22 cellular contexts compared by ENCODE assay signal in genomic region chr22:48044484-48045060, GRCh38.
"Had no signal": no experiment of that assay in that cellular context is flagged by ENCODE, and none has a peak within 500 bp of the region (broad histone marks: within the 10 kb centered on the region; RNA-seq: fewer than 3 reads in every experiment).

No MANE protein-coding gene starts in this region.

- H3K36me3 ChIP-seq: colonic mucosa, prostate gland, transverse colon, uterus had no signal

- H3K9me3 ChIP-seq: body of pancreas, colonic mucosa, prostate gland, transverse colon, uterus had no signal

- DNase-seq: activated CD4-positive, alpha-beta memory T cell treated with anti-CD3 and anti-CD28 coated beads, Interleukin-2, amount 10 ng/mL, durations not matched to agents 7 days and 5 days; activated CD4-positive, alpha-beta T cell treated with anti-CD3 and anti-CD28 coated beads for 4 hours; activated CD8-positive, alpha-beta memory T cell treated with anti-CD3 and anti-CD28 coated beads, Interleukin-2, amount 10 ng/mL, durations not matched to agents 7 days and 5 days; activated naive CD4-positive, alpha-beta T cell; activated naive CD8-positive, alpha-beta T cell treated with anti-CD3 and anti-CD28 coated beads, Interleukin-2, amount 10 ng/mL, durations not matched to agents 7 days and 5 days; body of pancreas; central memory CD4-positive, alpha-beta T cell; colonic mucosa; endodermal cell; foreskin keratinocyte; glutamatergic neuron; mammary epithelial cell; nephron progenitor cell; right cardiac atrium; stimulated activated CD4-positive, alpha-beta T cell treated with anti-CD3 and anti-CD28 coated beads, Interleukin-2, amount 100 ng/mL, for 24 hours; stimulated activated naive CD4-positive, alpha-beta T cell treated with Interleukin-2 at 50 U/mL for 16 hours; uterus had no signal

- H3K4me3 ChIP-seq: body of pancreas, colonic mucosa, prostate gland, transverse colon, uterus had no signal

- H3K27me3 ChIP-seq: colonic mucosa, foreskin keratinocyte, uterus had no signal

- H3K27ac ChIP-seq: body of pancreas, colonic mucosa, epithelial cell of prostate, foreskin keratinocyte, prostate gland, transverse colon, uterus had no signal

- FAIRE-seq: keratinocyte, TTC549 had no signal

- H3K4me1 ChIP-seq: body of pancreas, colonic mucosa, foreskin keratinocyte, prostate gland, transverse colon, uterus had no signal
